1 cellular context compared by ENCODE assay signal in genomic region chr6:143783077-143783476, GRCh38.
TF ChIP-seq lines count a peak whose summit lies in the region.

No MANE protein-coding gene starts in this region.

TF ChIP-seq in HepG2, 621 proteins besides CTCF, POLR2A, EP300 and RAD21 (continued from another document):
- no peak for TF ChIP-seq ZNF646 (CRISPR knock-in tag; IDR thresholded peaks at IDR 0.05)
- TF ChIP-seq RXRA (CRISPR knock-in tag; IDR thresholded peaks at IDR 0.05): no peak
- TF ChIP-seq ZBTB26 (CRISPR knock-in tag; IDR thresholded peaks at IDR 0.05; ENCODE audit: borderline replicate concordance): no peak
- TF ChIP-seq MYNN (CRISPR knock-in tag; IDR thresholded peaks at IDR 0.05; ENCODE audit: low read depth): no peak
- TF ChIP-seq ZNF274 (CRISPR knock-in tag; IDR thresholded peaks at IDR 0.05): no peak
- TF ChIP-seq JUN (CRISPR knock-in tag; IDR thresholded peaks at IDR 0.05): no peak
- TF ChIP-seq GMEB1 (CRISPR knock-in tag; IDR thresholded peaks at IDR 0.05; ENCODE audit: borderline replicate concordance): no peak
- no peak for TF ChIP-seq MIER3 (CRISPR knock-in tag; IDR thresholded peaks at IDR 0.05; ENCODE audit: borderline replicate concordance)
- peak; percentile 98 to 99 for TF ChIP-seq MAFK (conservative IDR thresholded peaks at IDR 0.05 in 1 of 2, IDR thresholded peaks at IDR 0.05 in 1 of 2; ENCODE audit: low read length in 2 of 2)
- TF ChIP-seq PCBP1 (IDR thresholded peaks at IDR 0.05; ENCODE audit: borderline replicate concordance, low read depth, low read length): no peak
